In genomic region chr20:38083338-38084048, GRCh38 we compare ENCODE assay signal across 16 cellular contexts. TPM values are rescaled to one million over a fixed set of nuclear protein-coding genes. Genes with fewer than 3 reads are reported as not detected.
DNase-seq lines count a peak whose midpoint lies in the region; ATAC-seq and TF ChIP-seq lines count a peak whose summit lies in the region.
"Had no signal": no experiment of that assay in that cellular context is flagged by ENCODE, and none has a peak within 500 bp of the region (broad histone marks: within the 10 kb centered on the region; RNA-seq: fewer than 3 reads in every experiment).

No MANE protein-coding gene starts in this region.

- H3K27ac Mint-ChIP-seq in T-helper 17 cell (peak overlapping the region; percentile 67), type B pancreatic cell (peak overlapping the region; percentile 36)
- H3K27ac Mint-ChIP-seq in activated CD4-positive, alpha-beta T cell treated with anti-CD3 and anti-CD28 coated beads, Interleukin-2, amount 10 ng/mL, durations not matched to agents 7 days and 5 days = no peak overlapping the region

- POLR2A ChIA-PET in activated CD4-positive, alpha-beta T cell treated with anti-CD3 and anti-CD28 coated beads, Interleukin-2, amount 10 ng/mL, durations not matched to agents 7 days and 5 days (lab: Charles Lee) = no interaction called here

- TF ChIP-seq POLR2A in esophagus muscularis mucosa (IDR thresholded peaks at IDR 0.05; ENCODE audit: low read depth) = no peak

- WGBS in esophagus muscularis mucosa = 60% methylated on average over 12 of the region's 12 CpGs

- no peaks in the 10 kb centered on the region for H3K9me3 ChIP-seq in T-helper 17 cell (ENCODE audit: control insufficient read depth, low read length, poor library complexity, severe bottlenecking)
- no peaks in the 10 kb centered on the region for H3K9me3 ChIP-seq in esophagus muscularis mucosa
- H3K9me3 ChIP-seq in mucosa of stomach (ENCODE audit: control insufficient read depth, low read length) = no peaks in the 10 kb centered on the region
- H3K9me3 ChIP-seq: breast epithelium had no signal

- peak overlapping the region; percentile 86 to 90 (median 87) for H3K27ac ChIP-seq in esophagus muscularis mucosa (replicated peaks in 1 of 4)
- H3K27ac ChIP-seq: breast epithelium, epithelial cell of prostate had no signal

- no peak for TF ChIP-seq CTCF in esophagus muscularis mucosa (IDR thresholded peaks at IDR 0.05)
- no peak for TF ChIP-seq CTCF in type B pancreatic cell (conservative IDR thresholded peaks at IDR 0.05)

- DNase-seq in T-helper 17 cell (no peak), esophagus muscularis mucosa (ENCODE audit: extremely low spot score) (peak; percentile 90), type B pancreatic cell (ENCODE audit: extremely low spot score, unreplicated experiment) (no peak), hypothalamus (lab: John Stamatoyannopoulos, UW) (no peak)
- DNase-seq in activated CD4-positive, alpha-beta T cell treated with anti-CD3 and anti-CD28 coated beads, Interleukin-2, amount 10 ng/mL, durations not matched to agents 7 days and 5 days = no peak
- DNase-seq: activated CD4-positive, alpha-beta T cell treated with anti-CD3 and anti-CD28 coated beads, Interleukin-2, amount 50 U/mL, for 1 hour; activated effector memory CD4-positive, alpha-beta T cell treated with Interleukin-2 at 50 U/mL for 16 hours; midbrain; NCI-H1417 treated with DMSO at 0.1 percent for 48 hours; NCI-H446 treated with DMSO at 0.1 percent for 48 hours; T-helper 2 cell had no signal

- H3K27me3 Mint-ChIP-seq in T-helper 17 cell (no peaks in the 10 kb centered on the region), type B pancreatic cell (no peaks in the 10 kb centered on the region)
- H3K27me3 Mint-ChIP-seq in activated CD4-positive, alpha-beta T cell treated with anti-CD3 and anti-CD28 coated beads, Interleukin-2, amount 10 ng/mL, durations not matched to agents 7 days and 5 days = no peaks in the 10 kb centered on the region

- no peak overlapping the region for H3K4me3 Mint-ChIP-seq in T-helper 17 cell
- H3K4me3 Mint-ChIP-seq in type B pancreatic cell = no peak overlapping the region
- no peak overlapping the region for H3K4me3 Mint-ChIP-seq in activated CD4-positive, alpha-beta T cell treated with anti-CD3 and anti-CD28 coated beads, Interleukin-2, amount 10 ng/mL, durations not matched to agents 7 days and 5 days

- ATAC-seq in T-helper 17 cell (no peak), HG02970 (IDR thresholded peaks at IDR 0.05; ENCODE audit: low FRiP score, unreplicated experiment) (no peak), HG03159 (IDR thresholded peaks at IDR 0.05; ENCODE audit: unreplicated experiment) (no peak)

- H3K9ac ChIP-seq in mucosa of stomach (ENCODE audit: low read length) = peak overlapping the region; percentile 11

- H3K4me3 ChIP-seq in esophagus muscularis mucosa = no peak overlapping the region
- no peak overlapping the region for H3K4me3 ChIP-seq in mucosa of stomach (ENCODE audit: low read length)
- H3K4me3 ChIP-seq: breast epithelium had no signal

- CTCF ChIA-PET in activated CD4-positive, alpha-beta T cell treated with anti-CD3 and anti-CD28 coated beads, Interleukin-2, amount 10 ng/mL, durations not matched to agents 7 days and 5 days (lab: Charles Lee) = interaction anchor here (1.4 kb wide), 1 partner anchor 10 kb away, joined by 3 read pairs; no protein-coding TSS in a partner anchor

- H3K27me3 ChIP-seq in esophagus muscularis mucosa (no peaks in the 10 kb centered on the region), mucosa of stomach (ENCODE audit: control insufficient read depth, insufficient read depth, low read length) (no peaks in the 10 kb centered on the region)
- H3K27me3 ChIP-seq: breast epithelium had no signal

- peaks cover 33% of the 10 kb centered on the region for H3K4me1 Mint-ChIP-seq in T-helper 17 cell
- peaks cover 28% of the 10 kb centered on the region for H3K4me1 Mint-ChIP-seq in type B pancreatic cell (ENCODE audit: unreplicated experiment)
- H3K4me1 Mint-ChIP-seq in activated CD4-positive, alpha-beta T cell treated with anti-CD3 and anti-CD28 coated beads, Interleukin-2, amount 10 ng/mL, durations not matched to agents 7 days and 5 days = no peaks in the 10 kb centered on the region

- no peak for TF ChIP-seq EP300 in esophagus muscularis mucosa (IDR thresholded peaks at IDR 0.05)

- H3K36me3 Mint-ChIP-seq in T-helper 17 cell (ENCODE audit: low read depth) = peaks cover 17% of the 10 kb centered on the region
- H3K36me3 Mint-ChIP-seq in type B pancreatic cell = peaks cover 66% of the 10 kb centered on the region
- peaks cover 50% of the 10 kb centered on the region for H3K36me3 Mint-ChIP-seq in activated CD4-positive, alpha-beta T cell treated with anti-CD3 and anti-CD28 coated beads, Interleukin-2, amount 10 ng/mL, durations not matched to agents 7 days and 5 days (ENCODE audit: low read depth)

- intact Hi-C loops in esophagus muscularis mucosa (cut with DNase I) = no loop called here

- peaks cover 9% of the 10 kb centered on the region for H3K9me3 Mint-ChIP-seq in type B pancreatic cell
- no peaks in the 10 kb centered on the region for H3K9me3 Mint-ChIP-seq in activated CD4-positive, alpha-beta T cell treated with anti-CD3 and anti-CD28 coated beads, Interleukin-2, amount 10 ng/mL, durations not matched to agents 7 days and 5 days

- peaks cover 0 to 37% (median 20%) of the 10 kb centered on the region in 4 donors for H3K36me3 ChIP-seq in esophagus muscularis mucosa
- H3K36me3 ChIP-seq in mucosa of stomach (ENCODE audit: control insufficient read depth, insufficient read depth, low read length) = no peaks in the 10 kb centered on the region
- H3K36me3 ChIP-seq: breast epithelium had no signal

- peaks cover 32 to 87% (median 79%) of the 10 kb centered on the region in 4 donors for H3K4me1 ChIP-seq in esophagus muscularis mucosa
- H3K4me1 ChIP-seq in mucosa of stomach (ENCODE audit: control insufficient read depth, insufficient read depth, low read length) = peaks cover 9% of the 10 kb centered on the region
- H3K4me1 ChIP-seq: breast epithelium had no signal

RNA-seq across cellular contexts. Expression of gene RPRD1B, which starts 49.9 kb away (rescaled TPM):
- total RNA-seq in T-helper 17 cell (10 to 100 TPM; 47.7 to 51.2 TPM), esophagus muscularis mucosa (10 to 100 TPM; 26.7 to 39.5 (median 33.8) TPM), type B pancreatic cell (ENCODE audit: low replicate concordance) (29.7 and 41.9 TPM in 2 replicates)
- 10 to 100 TPM; 35.9 to 37.0 TPM for total RNA-seq in activated CD4-positive, alpha-beta T cell treated with anti-CD3 and anti-CD28 coated beads, Interleukin-2, amount 10 ng/mL, durations not matched to agents 7 days and 5 days

RNA-seq across cellular contexts. Expression of gene TTI1, which starts 50.2 kb away (rescaled TPM):
- 10 to 100 TPM; 15.5 to 16.0 TPM for total RNA-seq in T-helper 17 cell
- total RNA-seq in esophagus muscularis mucosa = 10 to 100 TPM; 11.3 to 14.3 (median 12.4) TPM
- 25.1 and 43.8 TPM in 2 replicates for total RNA-seq in type B pancreatic cell (ENCODE audit: low replicate concordance)
- 10 to 100 TPM; 30.2 to 32.4 TPM for total RNA-seq in activated CD4-positive, alpha-beta T cell treated with anti-CD3 and anti-CD28 coated beads, Interleukin-2, amount 10 ng/mL, durations not matched to agents 7 days and 5 days
